ENCODE assay signal across 16 cellular contexts in genomic region chr3:58575986-58576652, GRCh38. TPM values are rescaled to one million over a fixed set of nuclear protein-coding genes. Genes with fewer than 3 reads are reported as not detected.
DNase-seq lines count a peak whose midpoint lies in the region; ATAC-seq, FAIRE-seq and TF ChIP-seq lines count a peak whose summit lies in the region.
"Had no signal": no experiment of that assay in that cellular context is flagged by ENCODE, and none has a peak within 500 bp of the region (broad histone marks: within the 10 kb centered on the region; RNA-seq: fewer than 3 reads in every experiment).

No MANE protein-coding gene starts in this region.

- CTCF ChIA-PET in endothelial cell of umbilical vein (lab: Charles Lee) = interaction anchor here (0.6 to 5.7 kb wide), 8 partner anchors 9 to 52 kb away, joined by 3 to 76 read pairs (median 5); no protein-coding TSS in a partner anchor

- peak in 1 of 2 donors; percentile 16 for TF ChIP-seq POLR2A in heart left ventricle (IDR thresholded peaks at IDR 0.05)
- TF ChIP-seq POLR2A in endothelial cell of umbilical vein (IDR thresholded peaks at IDR 0.05; ENCODE audit: low read depth, low read length) = no peak
- no peak for TF ChIP-seq POLR2A in vagina (IDR thresholded peaks at IDR 0.05)
- no peak for TF ChIP-seq POLR2A in erythroblast (IDR thresholded peaks at IDR 0.05; ENCODE audit: low read length)

- peak; percentile 9 to 47 (median 20) for ATAC-seq in heart left ventricle
- ATAC-seq: T-helper 17 cell had no signal

- peaks cover 0 to 3% (median 0%) of the 10 kb centered on the region in 12 donors for H3K9me3 ChIP-seq in heart left ventricle
- H3K9me3 ChIP-seq in endothelial cell of umbilical vein (replicated peaks; ENCODE audit: control insufficient read depth, insufficient read depth, low read length) = no peaks in the 10 kb centered on the region
- no peaks in the 10 kb centered on the region for H3K9me3 ChIP-seq in parathyroid adenoma (ENCODE audit: control insufficient read depth, low read length)
- no peaks in the 10 kb centered on the region for H3K9me3 ChIP-seq in vagina

- 27 to 45% (median 34%) methylated on average over 7 to 8 of the region's 8 CpGs for WGBS in heart left ventricle, 4 donors

- H3K27me3 ChIP-seq in heart left ventricle = no peaks in the 10 kb centered on the region
- H3K27me3 ChIP-seq in endothelial cell of umbilical vein (ENCODE audit: control insufficient read depth in 2 of 2, insufficient read depth in 2 of 2, low read length in 2 of 2) = no peaks in the 10 kb centered on the region
- H3K27me3 ChIP-seq in parathyroid adenoma (ENCODE audit: control insufficient read depth, insufficient read depth, low read length) = no peaks in the 10 kb centered on the region
- no peaks in the 10 kb centered on the region for H3K27me3 ChIP-seq in vagina

- H2AFZ ChIP-seq in endothelial cell of umbilical vein (ENCODE audit: low read depth, low read length) (no peak overlapping the region), parathyroid adenoma (no peak overlapping the region)
- H2AFZ ChIP-seq: PC-9 had no signal

- POLR2A ChIA-PET in endothelial cell of umbilical vein (lab: Charles Lee) = no interaction called here

- no peak for TF ChIP-seq CTCF in heart left ventricle (IDR thresholded peaks at IDR 0.05)
- no peak for TF ChIP-seq CTCF in endothelial cell of umbilical vein (IDR thresholded peaks at IDR 0.05; ENCODE audit: extremely low read depth in 1 of 2, insufficient read depth in 1 of 2, low read depth in 1 of 2, low read length in 2 of 2)
- TF ChIP-seq CTCF in parathyroid adenoma (IDR thresholded peaks at IDR 0.05) = no peak
- no peak for TF ChIP-seq CTCF in vagina (IDR thresholded peaks at IDR 0.05)

- intact Hi-C loops in heart left ventricle (cut with DNase I) = no loop called here
- intact Hi-C loops in cardiac septum (cut with DNase I) = loop anchor here (10.0 kb wide), 1 partner anchor 319 kb away; no protein-coding TSS in a partner anchor
- intact Hi-C loops in endothelial cell of umbilical vein (cut with micrococcal nuclease) = loop anchor here (1.0 kb wide), 1 partner anchor 52 kb away; no protein-coding TSS in a partner anchor
- intact Hi-C loops in vagina (cut with DNase I) = no loop called here

- H3K79me2 ChIP-seq in endothelial cell of umbilical vein (ENCODE audit: control insufficient read depth, insufficient read depth, low read length) (no peaks in the 10 kb centered on the region), parathyroid adenoma (no peaks in the 10 kb centered on the region)

- H3K4me1 ChIP-seq in heart left ventricle (peaks cover 0 to 75% (median 35%) of the 10 kb centered on the region in 12 donors), endothelial cell of umbilical vein (ENCODE audit: control insufficient read depth, extremely low read depth, insufficient read depth, low read length) (peaks cover 34% of the 10 kb centered on the region), parathyroid adenoma (no peaks in the 10 kb centered on the region), vagina (peaks cover 54% of the 10 kb centered on the region)

- FAIRE-seq in endothelial cell of umbilical vein (lab: Jason Lieb, UNC) (peak; percentile 99), RCC 7860 (lab: Jason Lieb, UNC) (no peak)
- FAIRE-seq: HTR-8/SVneo had no signal

- H4K20me1 ChIP-seq in endothelial cell of umbilical vein (replicated peaks; ENCODE audit: control insufficient read depth, extremely low read depth, insufficient read depth, low read length) = no peaks in the 10 kb centered on the region

- H3K4me2 ChIP-seq in endothelial cell of umbilical vein (ENCODE audit: insufficient read depth, low read length) = peak overlapping the region; percentile 88
- no peak overlapping the region for H3K4me2 ChIP-seq in parathyroid adenoma (ENCODE audit: low read length)
- H3K4me2 ChIP-seq: PC-9 had no signal

- dilution Hi-C loops in endothelial cell of umbilical vein (cut with MboI; ENCODE audit: extremely low pct_ligation_motif_present, low sequenced_read_pairs) = no loop called here

- DNase-seq in heart left ventricle = peak in 3 of 5 donors; percentile 49 to 69 (median 50)
- no peak for DNase-seq in cardiac septum (ENCODE audit: low spot score)
- peak; percentile 52 for DNase-seq in endothelial cell of umbilical vein (ENCODE audit: low read depth, low spot score)
- no peak for DNase-seq in vagina (ENCODE audit: extremely low spot score in 2 of 2)
- no peak for DNase-seq in erythroblast (lab: John Stamatoyannopoulos, UW)
- no peak for DNase-seq in NCI-H1417 treated with DMSO at 0.1 percent for 48 hours (lab: John Stamatoyannopoulos, UW)
- no peak for DNase-seq in RCC 7860 (ENCODE audit: low spot score)
- DNase-seq: activated CD4-positive, alpha-beta T cell treated with anti-CD3 and anti-CD28 coated beads, Interleukin-2, amount 50 U/mL, for 48 hours; Calu3; NCI-H446 treated with DMSO at 0.1 percent for 48 hours; PC-9; T-helper 17 cell had no signal

- no TSS peak for BruUV-seq in endothelial cell of umbilical vein (replicated peaks; lab: Mats Ljungman, UMichigan)

- H3K36me3 ChIP-seq in heart left ventricle = no peaks in the 10 kb centered on the region
- H3K36me3 ChIP-seq in endothelial cell of umbilical vein (ENCODE audit: control insufficient read depth in 2 of 2, extremely low read depth in 1 of 2, insufficient read depth in 2 of 2, low read length in 2 of 2) = no peaks in the 10 kb centered on the region
- no peaks in the 10 kb centered on the region for H3K36me3 ChIP-seq in parathyroid adenoma (ENCODE audit: control insufficient read depth, insufficient read depth, low read length)
- no peaks in the 10 kb centered on the region for H3K36me3 ChIP-seq in vagina

- H3K9ac ChIP-seq in endothelial cell of umbilical vein (replicated peaks; ENCODE audit: extremely low read depth, insufficient read depth, low read length) (peak overlapping the region; percentile 71), parathyroid adenoma (peak overlapping the region; percentile 23)

- H3K9me1 ChIP-seq in endothelial cell of umbilical vein (replicated peaks; ENCODE audit: control insufficient read depth, extremely low read depth, insufficient read depth, low read length) = no peaks in the 10 kb centered on the region

- peak overlapping the region; percentile 26 to 67 (median 52) for H3K4me3 ChIP-seq in heart left ventricle
- peak overlapping the region in 1 of 3 experiments; percentile 70 for H3K4me3 ChIP-seq in endothelial cell of umbilical vein (replicated peaks in 1 of 3; ENCODE audit: insufficient read depth in 1 of 3, low read depth in 1 of 3, low read length in 3 of 3)
- no peak overlapping the region for H3K4me3 ChIP-seq in parathyroid adenoma (ENCODE audit: low read depth, low read length)
- peak overlapping the region; percentile 45 to 46 for H3K4me3 ChIP-seq in vagina
- H3K4me3 ChIP-seq: PC-9 had no signal

- peak overlapping the region; percentile 78 to 99 (median 90) for H3K27ac ChIP-seq in heart left ventricle
- H3K27ac ChIP-seq in endothelial cell of umbilical vein (ENCODE audit: insufficient read depth, low read depth, low read length) = peak overlapping the region; percentile 82
- H3K27ac ChIP-seq in parathyroid adenoma = peak overlapping the region; percentile 78
- peak overlapping the region; percentile 78 for H3K27ac ChIP-seq in vagina
- H3K27ac ChIP-seq: PC-9 had no signal

TF ChIP-seq in endothelial cell of umbilical vein, 7 proteins besides CTCF, POLR2A, EP300 and RAD21:
- TF ChIP-seq EZH2 (IDR thresholded peaks at IDR 0.05; ENCODE audit: borderline replicate concordance, low read depth, low read length, severe bottlenecking) (no peak), JUN (IDR thresholded peaks at IDR 0.05; ENCODE audit: borderline replicate concordance, insufficient read depth, insufficient read length, low read depth) (peak; percentile 27), GATA2 (IDR thresholded peaks at IDR 0.05; ENCODE audit: insufficient read depth, insufficient read length, low read depth, low read length) (no peak), FOS (IDR thresholded peaks at IDR 0.05; ENCODE audit: borderline replicate concordance, insufficient read depth, low read length) (peak; percentile 74)

RNA-seq across cellular contexts. Expression of gene FAM107A, which starts 1.1 kb away (rescaled TPM):
- 100 to 1,000 TPM in 3 of 9 donors, 10 to 100 TPM in 6; 24.6 to 144 (median 62.5) TPM for total RNA-seq in heart left ventricle
- 10 to 100 TPM; 39.2 to 47.9 TPM for polyA plus RNA-seq in heart left ventricle
- 29.9 TPM for total RNA-seq in cardiac septum
- 8.2 and 10.7 TPM in 2 replicates for total RNA-seq in endothelial cell of umbilical vein
- 4.8 and 5.7 TPM in 2 replicates for polyA plus RNA-seq in endothelial cell of umbilical vein
- polyA plus RNA-seq in endothelial cell of umbilical vein (2011; cell fraction: cytosol; rRNA removed) = 6.3 and 6.4 TPM in 2 replicates
- polyA plus RNA-seq in endothelial cell of umbilical vein (2011; cell fraction: nucleus; rRNA removed) = 8.0 and 8.5 TPM in 2 replicates
- polyA plus RNA-seq in endothelial cell of umbilical vein (2012) = 2.2 and 8.5 TPM in 2 replicates
- 2.9 and 4.0 TPM in 2 replicates for polyA minus RNA-seq in endothelial cell of umbilical vein
- not detected for polyA minus RNA-seq in endothelial cell of umbilical vein (2011; cell fraction: cytosol; rRNA and poly(A)+ RNA removed)
- polyA minus RNA-seq in endothelial cell of umbilical vein (2011; cell fraction: nucleus; rRNA and poly(A)+ RNA removed) = 3.0 and 3.4 TPM in 2 replicates
- 88.6 TPM for total RNA-seq in vagina
- total RNA-seq: activated T-helper 2 cell treated with anti-CD3 and anti-CD28 coated beads, Interferon-gamma antibody, Interleukin-2, Interleukin-4, amounts not matched to agents 10 μg/mL and 5 μg/mL and 100 μg/mL, durations not matched to agents 14 hours and 24 hours and 36 hours; Calu3; myocyte; PC-9; T-helper 17 cell had no signal

RNA-seq across cellular contexts. Expression of gene ACOX2, which starts 39.1 kb away (rescaled TPM):
- total RNA-seq in heart left ventricle (10 to 100 TPM; 17.6 to 41.9 (median 31.1) TPM), cardiac septum (31.2 TPM), endothelial cell of umbilical vein (1.5 and 2.1 TPM in 2 replicates), vagina (24.8 TPM)
- polyA plus RNA-seq in heart left ventricle (10 to 100 TPM in 1 of 2 donors, 1 to 10 TPM in 1; 6.6 to 38.4 TPM), endothelial cell of umbilical vein (10.5 and 10.7 TPM in 2 replicates)
- polyA plus RNA-seq in endothelial cell of umbilical vein (2011; cell fraction: cytosol; rRNA removed) = 3.6 and 3.8 TPM in 2 replicates
- polyA plus RNA-seq in endothelial cell of umbilical vein (2011; cell fraction: nucleus; rRNA removed) = 61.1 and 77.6 TPM in 2 replicates
- 1.5 TPM in 2 replicates for polyA plus RNA-seq in endothelial cell of umbilical vein (2012)
- polyA minus RNA-seq in endothelial cell of umbilical vein = 10.1 and 16.8 TPM in 2 replicates
- polyA minus RNA-seq in endothelial cell of umbilical vein (2011; cell fraction: cytosol; rRNA and poly(A)+ RNA removed) = not detected
- polyA minus RNA-seq in endothelial cell of umbilical vein (2011; cell fraction: nucleus; rRNA and poly(A)+ RNA removed) = 11.1 and 12.7 TPM in 2 replicates
- total RNA-seq: activated T-helper 2 cell treated with anti-CD3 and anti-CD28 coated beads, Interferon-gamma antibody, Interleukin-2, Interleukin-4, amounts not matched to agents 10 μg/mL and 5 μg/mL and 100 μg/mL, durations not matched to agents 14 hours and 24 hours and 36 hours; T-helper 17 cell had no signal

Comparison
In these comparisons a context has a peak if more than half of its experiments do, and no peak if none do; other contexts are left out.
1. DNase-seq: peak in heart left ventricle (3 of 5) and endothelial cell of umbilical vein (single experiment); none in cardiac septum (single experiment), vagina (0 of 2), erythroblast (0 of 2), NCI-H1417 treated with DMSO at 0.1 percent for 48 hours (single experiment) and RCC 7860 (single experiment).
2. intact Hi-C loops: an anchor here in cardiac septum (10.0 kb wide) and endothelial cell of umbilical vein (1.0 kb wide); none called in heart left ventricle and vagina.
3. Peak in every context shown above with its lines, with median percentiles within 50 percentile points of each other: H3K27ac ChIP-seq.